Comparison of ENCODE assay signal across 14 cellular contexts in the genomic region with DNA sequence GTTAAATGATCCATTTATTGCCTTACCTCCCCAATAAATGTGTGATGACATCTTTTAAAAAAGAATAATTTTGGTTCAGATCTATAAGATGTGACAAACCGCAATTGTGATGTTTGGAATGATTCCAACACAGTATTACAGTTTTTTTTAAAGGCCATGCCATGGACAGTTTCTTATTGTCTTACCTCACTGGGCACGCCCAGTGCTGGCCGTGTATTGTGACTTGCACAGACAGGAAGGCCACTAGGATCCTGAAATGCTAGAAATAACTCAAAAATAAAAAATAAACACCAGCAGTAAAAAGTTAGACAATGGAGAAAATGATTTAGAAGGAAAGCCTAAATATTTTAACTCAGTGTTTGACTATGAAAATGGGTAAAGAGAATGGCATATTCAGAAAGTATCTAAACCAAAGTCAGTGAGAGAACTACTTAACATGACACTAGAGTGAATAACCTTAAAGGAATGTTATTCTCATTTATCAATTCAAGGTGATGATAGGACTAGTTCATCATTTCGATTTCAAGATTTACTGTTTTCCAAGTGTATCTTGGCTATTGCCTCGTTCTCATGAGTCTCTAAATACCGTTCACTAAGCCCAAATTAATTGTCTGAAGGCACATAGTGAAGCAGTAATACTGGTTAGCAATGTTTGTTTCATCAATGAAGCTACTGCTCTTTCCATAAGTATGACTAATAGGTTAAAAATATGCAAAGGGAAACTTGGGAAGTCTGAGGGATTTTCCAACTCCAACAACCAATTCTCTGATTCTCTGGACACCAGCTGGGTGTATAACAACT. TPM values are rescaled to one million over a fixed set of nuclear protein-coding genes. Genes with fewer than 3 reads are reported as not detected.
DNase-seq lines count a peak whose midpoint lies in the region; ATAC-seq, FAIRE-seq and TF ChIP-seq lines count a peak whose summit lies in the region.
"Had no signal": no experiment of that assay in that cellular context is flagged by ENCODE, and none has a peak within 500 bp of the region (broad histone marks: within the 10 kb centered on the region; RNA-seq: fewer than 3 reads in every experiment).

No MANE protein-coding gene starts in this region.

- intact Hi-C loops in heart left ventricle (cut with DNase I): loop anchor here in 1 of 10 donors (5.0 kb wide), 1 partner anchor 47 kb away; a partner anchor contains a TSS

- DNase-seq in A172 (ENCODE audit: low spot score) (peak; percentile 91), HCEC 1CT (peak; percentile 69), astrocyte (ENCODE audit: low read depth) (peak; percentile 90), heart left ventricle (peak in 4 of 5 donors; percentile 28 to 63 (median 40)), NCI-H1105 treated with DMSO at 0.1 percent for 48 hours (lab: John Stamatoyannopoulos, UW) (no peak), NCI-H1048 (lab: John Stamatoyannopoulos, UW) (no peak)
- DNase-seq in stimulated activated naive CD4-positive, alpha-beta T cell treated with Interleukin-2 at 50 U/mL for 16 hours (lab: John Stamatoyannopoulos, UW): no peak
- DNase-seq: DMS53 had no signal

- no peak overlapping the region for H3K4me3 Mint-ChIP-seq in astrocyte (ENCODE audit: unreplicated experiment)
- H3K4me3 Mint-ChIP-seq: activated T-helper 17 cell treated with anti-CD3 and anti-CD28 coated beads, Interleukin-2, amount 50 U/mL, for 72 hours; T-helper 1 cell treated with Interleukin-12 subunit alpha and Interleukin-12 subunit beta and Interleukin-4 antibody, amounts not matched to agents 30 μg/mL and 1 μg/mL, for 36 hours had no signal

- no peaks in the 10 kb centered on the region for H3K79me2 ChIP-seq in astrocyte (ENCODE audit: insufficient read depth, low read length)

- no peak for TF ChIP-seq POLR2A in heart left ventricle (IDR thresholded peaks at IDR 0.05)

- H3K4me3 ChIP-seq in astrocyte (ENCODE audit: insufficient read depth, low read depth, low read length) (no peak overlapping the region), heart left ventricle (no peak overlapping the region)

- no peaks in the 10 kb centered on the region for H3K27me3 Mint-ChIP-seq in astrocyte (ENCODE audit: low read depth, unreplicated experiment)
- H3K27me3 Mint-ChIP-seq: activated T-helper 17 cell treated with anti-CD3 and anti-CD28 coated beads, Interleukin-2, amount 50 U/mL, for 72 hours had no signal

- ATAC-seq in heart left ventricle (peak in 2 of 4 donors; percentile 70 to 78), GM19328 (IDR thresholded peaks at IDR 0.05; ENCODE audit: unreplicated experiment) (no peak)
- ATAC-seq: activated T-helper 17 cell treated with anti-CD3 and anti-CD28 coated beads, Interleukin-2, amount 50 U/mL, for 72 hours had no signal

- H3K4me1 ChIP-seq in astrocyte (ENCODE audit: insufficient read depth, low read length) (peaks cover 38% of the 10 kb centered on the region), heart left ventricle (peaks cover 0 to 5% (median 0%) of the 10 kb centered on the region in 12 donors)

- H2AFZ ChIP-seq in astrocyte (ENCODE audit: low read depth, low read length): no peak overlapping the region

- H3K27ac ChIP-seq in astrocyte (ENCODE audit: low read depth, low read length) (peak overlapping the region; percentile 82), heart left ventricle (peak overlapping the region in 10 of 12 donors; percentile 11 to 74 (median 52))
- H3K27ac ChIP-seq: KMS-11 had no signal

- TF ChIP-seq CTCF in astrocyte (IDR thresholded peaks at IDR 0.05; ENCODE audit: insufficient read depth, low read depth, low read length): no peak
- no peak for TF ChIP-seq CTCF in heart left ventricle (IDR thresholded peaks at IDR 0.05)

- H3K36me3 Mint-ChIP-seq in astrocyte (ENCODE audit: low read depth, unreplicated experiment): no peaks in the 10 kb centered on the region

- H3K9ac ChIP-seq in astrocyte (ENCODE audit: low read length): peak overlapping the region; percentile 43
- H3K9ac ChIP-seq: KMS-11 had no signal

- H3K9me3 ChIP-seq in astrocyte (ENCODE audit: insufficient read depth, low read depth, low read length) (no peaks in the 10 kb centered on the region), heart left ventricle (no peaks in the 10 kb centered on the region)

- H3K9me3 Mint-ChIP-seq in astrocyte (ENCODE audit: unreplicated experiment): no peaks in the 10 kb centered on the region
- H3K9me3 Mint-ChIP-seq: activated T-helper 17 cell treated with anti-CD3 and anti-CD28 coated beads, Interleukin-2, amount 50 U/mL, for 72 hours; T-helper 1 cell treated with Interleukin-12 subunit alpha and Interleukin-12 subunit beta and Interleukin-4 antibody, amounts not matched to agents 30 μg/mL and 1 μg/mL, for 36 hours had no signal

- 50 to 68% (median 54%) methylated on average over 6 of the region's 6 CpGs for WGBS in heart left ventricle, 4 donors

- H3K36me3 ChIP-seq in astrocyte (ENCODE audit: insufficient read depth, low read length) (no peaks in the 10 kb centered on the region), heart left ventricle (no peaks in the 10 kb centered on the region)

- FAIRE-seq in astrocyte (lab: Jason Lieb, UNC): peak; percentile 98
- FAIRE-seq: frontal cortex had no signal

- H3K27me3 ChIP-seq in astrocyte (ENCODE audit: insufficient read depth, low read length) (no peaks in the 10 kb centered on the region), heart left ventricle (no peaks in the 10 kb centered on the region)

- peaks cover 42% of the 10 kb centered on the region for H3K4me1 Mint-ChIP-seq in astrocyte (ENCODE audit: low read depth, unreplicated experiment)
- H3K4me1 Mint-ChIP-seq: activated T-helper 17 cell treated with anti-CD3 and anti-CD28 coated beads, Interleukin-2, amount 50 U/mL, for 72 hours had no signal

- H4K20me1 ChIP-seq in astrocyte (ENCODE audit: insufficient read depth, low read length): no peaks in the 10 kb centered on the region

- peak overlapping the region; percentile 82 for H3K27ac Mint-ChIP-seq in astrocyte (ENCODE audit: unreplicated experiment)
- H3K27ac Mint-ChIP-seq: activated T-helper 17 cell treated with anti-CD3 and anti-CD28 coated beads, Interleukin-2, amount 50 U/mL, for 72 hours; T-helper 1 cell treated with Interleukin-12 subunit alpha and Interleukin-12 subunit beta and Interleukin-4 antibody, amounts not matched to agents 30 μg/mL and 1 μg/mL, for 36 hours had no signal

- H3K4me2 ChIP-seq in astrocyte (ENCODE audit: low read length): peak overlapping the region; percentile 53
- H3K4me2 ChIP-seq: KMS-11 had no signal

RNA-seq across cellular contexts. Expression of a gene that starts 46.1 kb away (rescaled TPM):
- total RNA-seq in A172 (2014; rRNA removed; shearing (Covaris generic)): 39.3 and 42.8 TPM in 2 replicates
- total RNA-seq in astrocyte (20.3 and 24.2 TPM in 2 replicates), heart left ventricle (10 to 100 TPM in 4 of 9 donors, 1 to 10 TPM in 5; 5.0 to 16.0 (median 7.9) TPM)
- polyA plus RNA-seq in heart left ventricle: 1 to 10 TPM; 4.0 to 7.3 TPM
- total RNA-seq: A673; activated T-helper 17 cell treated with anti-CD3 and anti-CD28 coated beads, Interleukin-2, amount 50 U/mL, for 72 hours had no signal

Comparison
In these comparisons a context has a peak if more than half of its experiments do, and no peak if none do; other contexts are left out.
1. DNase-seq: peak in A172 (single experiment), HCEC 1CT (single experiment), astrocyte (single experiment) and heart left ventricle (4 of 5); none in stimulated activated naive CD4-positive, alpha-beta T cell treated with Interleukin-2 at 50 U/mL for 16 hours (single experiment), NCI-H1105 treated with DMSO at 0.1 percent for 48 hours (single experiment) and NCI-H1048 (single experiment).